9 cellular contexts compared by ENCODE assay signal in genomic region chr3:64484289-64484992, GRCh38.
A peak's percentile ranks its signal among the peaks of the same experiment; 100 is the strongest.
DNase-seq lines count a peak whose midpoint lies in the region; ATAC-seq and TF ChIP-seq lines count a peak whose summit lies in the region.
"Had no signal": no experiment of that assay in that cellular context is flagged by ENCODE, and none has a peak within 500 bp of the region (broad histone marks: within the 10 kb centered on the region; RNA-seq: fewer than 3 reads in every experiment).

No MANE protein-coding gene starts in this region.

- TF ChIP-seq CTCF in activated B cell treated with CpG ODN at 0.5 μM for 24 hours (IDR thresholded peaks at IDR 0.05) (peak; percentile 67), kidney epithelial cell (IDR thresholded peaks at IDR 0.05; ENCODE audit: insufficient read depth, low read length, poor library complexity, severe bottlenecking) (peak; percentile 79)

- H3K27ac Mint-ChIP-seq in activated B cell treated with CpG ODN at 0.5 μM for 24 hours = no peak overlapping the region
- H3K27ac Mint-ChIP-seq: IgD-negative memory B cell had no signal

- CTCF ChIA-PET in activated B cell treated with CpG ODN at 0.5 μM for 24 hours (lab: Charles Lee) = interaction anchor here (1.6 to 4.5 kb wide), 5 partner anchors 10 to 1133 kb away, joined by 3 to 52 read pairs (median 8); partner anchors contain the start of gene PSMD6

- no peaks in the 10 kb centered on the region for H3K36me3 ChIP-seq in kidney epithelial cell (ENCODE audit: control insufficient read depth, insufficient read depth, low read length)

- no peaks in the 10 kb centered on the region for H3K36me3 Mint-ChIP-seq in activated B cell treated with CpG ODN at 0.5 μM for 24 hours (ENCODE audit: low read depth)
- H3K36me3 Mint-ChIP-seq: IgD-negative memory B cell had no signal

- intact Hi-C loops in activated B cell treated with CpG ODN at 0.5 μM for 24 hours (cut with micrococcal nuclease) = loop anchor here (1.0 to 2.0 kb wide), 4 partner anchors 454 to 1862 kb away; partner anchors contain the start of gene PSMD6

- peaks cover 14% of the 10 kb centered on the region for H3K27me3 Mint-ChIP-seq in activated B cell treated with CpG ODN at 0.5 μM for 24 hours

- peak; percentile 90 for DNase-seq in Ammon's horn (ENCODE audit: low spot score)
- peak; percentile 36 for DNase-seq in NCI-H2171 (lab: John Stamatoyannopoulos, UW)
- DNase-seq in activated B cell treated with CpG ODN at 0.5 μM for 24 hours = peak; percentile 39
- peak; percentile 18 for DNase-seq in central memory CD4-positive, alpha-beta T cell
- DNase-seq in kidney epithelial cell (ENCODE audit: low read depth) = peak; percentile 37
- DNase-seq in stimulated activated CD4-positive, alpha-beta T cell treated with anti-CD3 and anti-CD28 coated beads, Interleukin-4, amount 100 ng/mL, for 24 hours = peak; percentile 71

- H3K4me3 Mint-ChIP-seq in activated B cell treated with CpG ODN at 0.5 μM for 24 hours = no peak overlapping the region

- ATAC-seq in GM18873 (IDR thresholded peaks at IDR 0.05; ENCODE audit: low FRiP score, unreplicated experiment) = peak; percentile 98
- peak; percentile 96 for ATAC-seq in HG03095 (IDR thresholded peaks at IDR 0.05; ENCODE audit: unreplicated experiment)
- ATAC-seq in activated B cell treated with CpG ODN at 0.5 μM for 24 hours (ENCODE audit: low read depth) = peak; percentile 90

- peaks cover 3% of the 10 kb centered on the region for H3K4me1 Mint-ChIP-seq in activated B cell treated with CpG ODN at 0.5 μM for 24 hours

- H3K9me3 Mint-ChIP-seq in activated B cell treated with CpG ODN at 0.5 μM for 24 hours = no peaks in the 10 kb centered on the region
- H3K9me3 Mint-ChIP-seq: IgD-negative memory B cell had no signal

- H3K27me3 ChIP-seq in kidney epithelial cell (ENCODE audit: control insufficient read depth, insufficient read depth, low read length) = no peaks in the 10 kb centered on the region

- POLR2A ChIA-PET in activated B cell treated with CpG ODN at 0.5 μM for 24 hours (lab: Charles Lee) = no interaction called here

- no peak overlapping the region for H3K4me3 ChIP-seq in kidney epithelial cell (ENCODE audit: low read depth, low read length)

Comparison
In these comparisons a context has a peak if more than half of its experiments do, and no peak if none do; other contexts are left out.
1. DNase-seq: peak in every context shown above with its lines; median percentile 90 in Ammon's horn; 71 in stimulated activated CD4-positive, alpha-beta T cell treated with anti-CD3 and anti-CD28 coated beads, Interleukin-4, amount 100 ng/mL, for 24 hours; 39 in activated B cell treated with CpG ODN at 0.5 μM for 24 hours; 37 in kidney epithelial cell; 36 in NCI-H2171; 18 in central memory CD4-positive, alpha-beta T cell.